ENCODE assay signal across 8 cellular contexts in genomic region chr2:218892693-218893348, GRCh38. TPM values are rescaled to one million over a fixed set of nuclear protein-coding genes. Genes with fewer than 3 reads are reported as not detected.
DNase-seq lines count a peak whose midpoint lies in the region; ATAC-seq and TF ChIP-seq lines count a peak whose summit lies in the region.

No MANE protein-coding gene starts in this region.

- H3K27me3 ChIP-seq in CD4-positive, alpha-beta memory T cell (ENCODE audit: insufficient read depth, low read length), result no peaks in the 10 kb centered on the region

- H3K9me3 Mint-ChIP-seq in CD4-positive, alpha-beta memory T cell, result no peaks in the 10 kb centered on the region
- no peaks in the 10 kb centered on the region for H3K9me3 Mint-ChIP-seq in natural killer cell
- no peaks in the 10 kb centered on the region for H3K9me3 Mint-ChIP-seq in stimulated activated naive B cell treated with anti-CD40 and anti-IgM and Interleukin-4, amounts not matched to agents 10 μg/mL and 1 μg/mL and 100 μg/mL, for 72 hours

- H3K4me1 Mint-ChIP-seq in CD4-positive, alpha-beta memory T cell, result peaks cover 40 to 76% (median 50%) of the 10 kb centered on the region in 4 donors
- H3K4me1 Mint-ChIP-seq in natural killer cell, result peaks cover 38 to 55% of the 10 kb centered on the region in 2 donors
- peaks cover 46 to 72% of the 10 kb centered on the region in 2 donors for H3K4me1 Mint-ChIP-seq in stimulated activated naive B cell treated with anti-CD40 and anti-IgM and Interleukin-4, amounts not matched to agents 10 μg/mL and 1 μg/mL and 100 μg/mL, for 72 hours

- POLR2A ChIA-PET in CD4-positive, alpha-beta memory T cell (lab: Charles Lee; ENCODE audit: partially characterized antibody), result interaction anchor here (0.6 to 10.0 kb wide), 8 partner anchors 12 to 1226 kb away, joined by 3 to 667 read pairs (median 6); partner anchors contain the start of genes CNPPD1, DNPEP, TTLL4 and WNT10A

- H3K27ac ChIP-seq in CD4-positive, alpha-beta memory T cell (ENCODE audit: low read depth, low read length), result peak overlapping the region; percentile 93
- peak overlapping the region; percentile 20 for H3K27ac ChIP-seq in epithelial cell of prostate

- peak; percentile 53 for TF ChIP-seq CTCF in natural killer cell (IDR thresholded peaks at IDR 0.05)

- ATAC-seq in GM19351 (IDR thresholded peaks at IDR 0.05; ENCODE audit: unreplicated experiment), result peak; percentile 35
- ATAC-seq in HG03460 (IDR thresholded peaks at IDR 0.05; ENCODE audit: unreplicated experiment), result peak; percentile 39
- ATAC-seq in natural killer cell, result peak; percentile 58 to 78 (median 67)
- ATAC-seq in stimulated activated naive B cell treated with anti-CD40 and anti-IgM and Interleukin-4, amounts not matched to agents 10 μg/mL and 1 μg/mL and 100 μg/mL, for 72 hours (replicated peaks), result peak; percentile 70 to 75

- peak overlapping the region; percentile 94 to 99 (median 98) for H3K27ac Mint-ChIP-seq in CD4-positive, alpha-beta memory T cell
- peak overlapping the region; percentile 89 to 95 for H3K27ac Mint-ChIP-seq in natural killer cell
- peak overlapping the region; percentile 92 for H3K27ac Mint-ChIP-seq in stimulated activated naive B cell treated with anti-CD40 and anti-IgM and Interleukin-4, amounts not matched to agents 10 μg/mL and 1 μg/mL and 100 μg/mL, for 72 hours

- H3K27me3 Mint-ChIP-seq in CD4-positive, alpha-beta memory T cell, result no peaks in the 10 kb centered on the region
- H3K27me3 Mint-ChIP-seq in natural killer cell (ENCODE audit: low read depth in 2 of 2), result peaks cover 33 to 36% of the 10 kb centered on the region in 2 donors
- H3K27me3 Mint-ChIP-seq in stimulated activated naive B cell treated with anti-CD40 and anti-IgM and Interleukin-4, amounts not matched to agents 10 μg/mL and 1 μg/mL and 100 μg/mL, for 72 hours, result no peaks in the 10 kb centered on the region

- CTCF ChIA-PET in CD4-positive, alpha-beta memory T cell (lab: Charles Lee; ENCODE audit: partially characterized antibody), result interaction anchor here (1.0 to 15.8 kb wide), 3 partner anchors 11 to 45 kb away, joined by 3 to 1167 read pairs (median 6); partner anchors contain the start of gene WNT10A

- H3K4me3 ChIP-seq in CD4-positive, alpha-beta memory T cell (ENCODE audit: low read length in 2 of 2), result peak overlapping the region; percentile 9 to 61

- peak; percentile 89 to 96 (median 92) for DNase-seq in CD4-positive, alpha-beta memory T cell
- DNase-seq in NOMO-1 treated with DMSO at 0.1 percent for 48 hours (lab: John Stamatoyannopoulos, UW; ENCODE audit: unreplicated experiment), result peak; percentile 62
- peak; percentile 62 for DNase-seq in activated CD8-positive, alpha-beta memory T cell treated with anti-CD3 and anti-CD28 coated beads, Interleukin-2, amount 50 U/mL, for 24 hours (ENCODE audit: extremely low read depth)
- no peak for DNase-seq in epithelial cell of prostate (ENCODE audit: low read depth, low spot score)
- DNase-seq in natural killer cell, result peak; percentile 88
- peak; percentile 83 for DNase-seq in stimulated activated naive B cell treated with anti-CD40 and anti-IgM and Interleukin-4, amounts not matched to agents 10 μg/mL and 1 μg/mL and 100 μg/mL, for 72 hours

- intact Hi-C loops in CD4-positive, alpha-beta memory T cell (cut with micrococcal nuclease), result loop anchor here (1.0 to 10.0 kb wide), 4 partner anchors 13 to 606 kb away; partner anchors contain the start of genes CNOT9, DNAJB2, USP37 and WNT10A
- intact Hi-C loops in natural killer cell (cut with micrococcal nuclease), result no loop called here

- H3K36me3 ChIP-seq in CD4-positive, alpha-beta memory T cell (ENCODE audit: insufficient read depth, low read length), result no peaks in the 10 kb centered on the region

- peak overlapping the region; percentile 76 to 87 (median 80) for H3K4me3 Mint-ChIP-seq in CD4-positive, alpha-beta memory T cell
- H3K4me3 Mint-ChIP-seq in natural killer cell, result peak overlapping the region; percentile 81
- peak overlapping the region; percentile 78 to 79 for H3K4me3 Mint-ChIP-seq in stimulated activated naive B cell treated with anti-CD40 and anti-IgM and Interleukin-4, amounts not matched to agents 10 μg/mL and 1 μg/mL and 100 μg/mL, for 72 hours

- H3K9me3 ChIP-seq in CD4-positive, alpha-beta memory T cell (ENCODE audit: control insufficient read depth in 1 of 2, low read length in 2 of 2), result no peaks in the 10 kb centered on the region

- peaks cover 66% of the 10 kb centered on the region for H3K4me1 ChIP-seq in CD4-positive, alpha-beta memory T cell (ENCODE audit: insufficient read depth, low read length)

- peaks cover 0 to 10% of the 10 kb centered on the region in 2 donors for H3K36me3 Mint-ChIP-seq in CD4-positive, alpha-beta memory T cell
- no peaks in the 10 kb centered on the region for H3K36me3 Mint-ChIP-seq in natural killer cell
- H3K36me3 Mint-ChIP-seq in stimulated activated naive B cell treated with anti-CD40 and anti-IgM and Interleukin-4, amounts not matched to agents 10 μg/mL and 1 μg/mL and 100 μg/mL, for 72 hours, result peaks cover 0 to 3% of the 10 kb centered on the region in 2 donors

RNA-seq across cellular contexts. Expression of gene WNT10A, which starts 12.2 kb away (rescaled TPM):
- total RNA-seq in CD4-positive, alpha-beta memory T cell, result 10 to 100 TPM; 11.1 to 12.4 TPM
- 1 to 10 TPM; 7.6 to 8.1 TPM for polyA plus RNA-seq in CD4-positive, alpha-beta memory T cell
- total RNA-seq in natural killer cell, result 1 to 10 TPM in 2 of 3 donors, under 1 TPM in 1; 0.92 to 2.9 (median 2.9) TPM

RNA-seq across cellular contexts. Expression of gene WNT6, which starts 33.2 kb away (rescaled TPM):
- total RNA-seq in CD4-positive, alpha-beta memory T cell, result under 1 TPM in 1 of 2 experiments, not detected in 1; 0.26 TPM
- polyA plus RNA-seq in CD4-positive, alpha-beta memory T cell, result not detected
- not detected for total RNA-seq in natural killer cell
